In genomic region chr12:77940566-77940965, GRCh38 we compare ENCODE assay signal across 12 cellular contexts.
DNase-seq lines count a peak whose midpoint lies in the region; ATAC-seq and TF ChIP-seq lines count a peak whose summit lies in the region.
"Had no signal": no experiment of that assay in that cellular context is flagged by ENCODE, and none has a peak within 500 bp of the region (broad histone marks: within the 10 kb centered on the region; RNA-seq: fewer than 3 reads in every experiment).

No MANE protein-coding gene starts in this region.

- H3K27ac Mint-ChIP-seq in CD4-positive, alpha-beta T cell = no peak overlapping the region
- H3K27ac Mint-ChIP-seq: stimulated activated naive CD8-positive, alpha-beta T cell treated with anti-CD3 and anti-CD28 coated beads, Interleukin-15, Interleukin-2, amounts not matched to agents 100 ng/mL and 50 ng/mL, for 24 hours; T-helper 17 cell had no signal

- peak overlapping the region; percentile 42 to 47 for H3K27ac ChIP-seq in left lung
- no peak overlapping the region for H3K27ac ChIP-seq in CD4-positive, alpha-beta T cell (ENCODE audit: low read depth, low read length)
- no peak overlapping the region for H3K27ac ChIP-seq in left ventricle myocardium inferior (replicated peaks)
- H3K27ac ChIP-seq: ascending aorta had no signal

- DNase-seq in AG04449 (ENCODE audit: low read depth, low spot score) (no peak), HT1080 (ENCODE audit: low read depth) (peak; percentile 53), astrocyte of the cerebellum (ENCODE audit: low read depth) (no peak), left lung (no peak), left ventricle myocardium inferior (no peak), NCI-H187 (lab: John Stamatoyannopoulos, UW) (no peak), T-helper 2 cell (no peak)
- DNase-seq in CD4-positive, alpha-beta T cell = no peak
- DNase-seq: KBM-7, T-helper 17 cell had no signal

- H3K4me1 Mint-ChIP-seq in CD4-positive, alpha-beta T cell (ENCODE audit: low read depth) = no peaks in the 10 kb centered on the region
- H3K4me1 Mint-ChIP-seq: T-helper 17 cell had no signal

- H3K4me3 Mint-ChIP-seq in CD4-positive, alpha-beta T cell = no peak overlapping the region
- H3K4me3 Mint-ChIP-seq: stimulated activated naive CD8-positive, alpha-beta T cell treated with anti-CD3 and anti-CD28 coated beads, Interleukin-15, Interleukin-2, amounts not matched to agents 100 ng/mL and 50 ng/mL, for 24 hours; T-helper 17 cell had no signal

- no peaks in the 10 kb centered on the region for H3K27me3 ChIP-seq in left lung
- H3K27me3 ChIP-seq in CD4-positive, alpha-beta T cell (ENCODE audit: control insufficient read depth, insufficient read depth, low read length) = no peaks in the 10 kb centered on the region
- no peaks in the 10 kb centered on the region for H3K27me3 ChIP-seq in left ventricle myocardium inferior (ENCODE audit: low read depth)
- H3K27me3 ChIP-seq: ascending aorta had no signal

- H3K9me3 Mint-ChIP-seq in CD4-positive, alpha-beta T cell = no peaks in the 10 kb centered on the region

- peak overlapping the region; percentile 61 for H3K4me3 ChIP-seq in AG04449 (ENCODE audit: low read depth, low read length)
- peak overlapping the region; percentile 25 for H3K4me3 ChIP-seq in astrocyte of the cerebellum (ENCODE audit: low read depth, low read length)
- H3K4me3 ChIP-seq in left lung = no peak overlapping the region
- no peak overlapping the region for H3K4me3 ChIP-seq in left ventricle myocardium inferior
- H3K4me3 ChIP-seq: ascending aorta had no signal

- CTCF ChIA-PET in AG04449 (lab: Yijun Ruan, JAX) = interaction anchor here (0.7 to 2.8 kb wide), 6 partner anchors 8 to 621 kb away, joined by 3 to 12 read pairs (median 3); no protein-coding TSS in a partner anchor
- CTCF ChIA-PET in CD4-positive, alpha-beta T cell (lab: Charles Lee) = no interaction called here

- H3K4me1 ChIP-seq in left lung (no peaks in the 10 kb centered on the region), left ventricle myocardium inferior (peaks cover 25% of the 10 kb centered on the region)
- H3K4me1 ChIP-seq: ascending aorta had no signal

- no peak for ATAC-seq in left lung
- ATAC-seq in CD4-positive, alpha-beta T cell (ENCODE audit: poor library complexity) = no peak
- ATAC-seq: T-helper 17 cell had no signal

- no peaks in the 10 kb centered on the region for H3K36me3 Mint-ChIP-seq in CD4-positive, alpha-beta T cell (ENCODE audit: low read depth)

- H3K9me3 ChIP-seq in left lung = no peaks in the 10 kb centered on the region
- no peaks in the 10 kb centered on the region for H3K9me3 ChIP-seq in CD4-positive, alpha-beta T cell (ENCODE audit: control insufficient read depth, low read length)
- H3K9me3 ChIP-seq in left ventricle myocardium inferior (replicated peaks) = no peaks in the 10 kb centered on the region
- H3K9me3 ChIP-seq: ascending aorta had no signal

- H3K27me3 Mint-ChIP-seq in CD4-positive, alpha-beta T cell = no peaks in the 10 kb centered on the region
- H3K27me3 Mint-ChIP-seq: stimulated activated naive CD8-positive, alpha-beta T cell treated with anti-CD3 and anti-CD28 coated beads, Interleukin-15, Interleukin-2, amounts not matched to agents 100 ng/mL and 50 ng/mL, for 24 hours; T-helper 17 cell had no signal

- intact Hi-C loops in left lung (cut with DNase I) (no loop called here), left ventricle myocardium inferior (cut with micrococcal nuclease) (no loop called here)
- intact Hi-C loops in CD4-positive, alpha-beta T cell (cut with DNase I, micrococcal nuclease) = no loop called here

- in situ Hi-C loops in astrocyte of the cerebellum (cut with HindIII; ENCODE audit: low sequenced_read_pairs) = no loop called here

- H3K36me3 ChIP-seq in left lung = no peaks in the 10 kb centered on the region
- no peaks in the 10 kb centered on the region for H3K36me3 ChIP-seq in left ventricle myocardium inferior
- H3K36me3 ChIP-seq: ascending aorta had no signal

- TF ChIP-seq CTCF in AG04449 (IDR thresholded peaks at IDR 0.05; ENCODE audit: insufficient read depth, low read length, missing control alignments) (no peak), astrocyte of the cerebellum (IDR thresholded peaks at IDR 0.05; ENCODE audit: low read depth, low read length, missing control alignments) (no peak), left lung (IDR thresholded peaks at IDR 0.05) (no peak), left ventricle myocardium inferior (IDR thresholded peaks at IDR 0.05; ENCODE audit: borderline replicate concordance) (no peak)
- TF ChIP-seq CTCF in CD4-positive, alpha-beta T cell (IDR thresholded peaks at IDR 0.05) = no peak

- POLR2A ChIA-PET in AG04449 (lab: Yijun Ruan, JAX) = interaction anchor here (0.9 to 1.0 kb wide), 2 partner anchors 15 to 17 kb away, joined by 3 to 12 read pairs; no protein-coding TSS in a partner anchor
- POLR2A ChIA-PET in CD4-positive, alpha-beta T cell (lab: Charles Lee) = no interaction called here

Comparison
In these comparisons a context has a peak if more than half of its experiments do, and no peak if none do; other contexts are left out.
1. H3K4me3 ChIP-seq: peak in AG04449 (single experiment) and astrocyte of the cerebellum (single experiment); none in left lung (0 of 2) and left ventricle myocardium inferior (single experiment).
2. H3K27ac ChIP-seq: peak in left lung (2 of 2); none in CD4-positive, alpha-beta T cell (single experiment) and left ventricle myocardium inferior (single experiment).